Comparison of ENCODE assay signal across 13 cellular contexts in genomic region chr3:141959921-141960554, GRCh38.
DNase-seq lines count a peak whose midpoint lies in the region; ATAC-seq and TF ChIP-seq lines count a peak whose summit lies in the region.
"Had no signal": no experiment of that assay in that cellular context is flagged by ENCODE, and none has a peak within 500 bp of the region (broad histone marks: within the 10 kb centered on the region; RNA-seq: fewer than 3 reads in every experiment).

No MANE protein-coding gene starts in this region.

- H3K27ac ChIP-seq in colonic mucosa, result no peak overlapping the region

- H3K4me3 ChIP-seq in fibroblast of mammary gland (ENCODE audit: control insufficient read depth, low read depth, low read length), result no peak overlapping the region
- H3K4me3 ChIP-seq in colonic mucosa, result no peak overlapping the region

- ATAC-seq in omental fat pad (ENCODE audit: low FRiP score) (peak; percentile 73), GM21526 (IDR thresholded peaks at IDR 0.05; ENCODE audit: low FRiP score, unreplicated experiment) (no peak)

- H3K9ac ChIP-seq in colonic mucosa (ENCODE audit: low read depth in 2 of 2, low read length in 2 of 2), result no peak overlapping the region

- H3K27me3 ChIP-seq in colonic mucosa, result no peaks in the 10 kb centered on the region
- H3K27me3 ChIP-seq: BE2C had no signal

- TF ChIP-seq CTCF in fibroblast of mammary gland (conservative IDR thresholded peaks at IDR 0.05; ENCODE audit: control insufficient read depth, insufficient read depth, low read depth, low read length) (no peak), omental fat pad (IDR thresholded peaks at IDR 0.05) (no peak), colonic mucosa (IDR thresholded peaks at IDR 0.05) (no peak)

- intact Hi-C loops in colonic mucosa (cut with DNase I), result loop anchor here (10.0 kb wide), 1 partner anchor 195 kb away; no protein-coding TSS in a partner anchor

- no peaks in the 10 kb centered on the region for H3K9me3 ChIP-seq in colonic mucosa
- H3K9me3 ChIP-seq: BE2C had no signal

- no peaks in the 10 kb centered on the region for H3K36me3 ChIP-seq in colonic mucosa

- H3K4me1 ChIP-seq in colonic mucosa, result no peaks in the 10 kb centered on the region
- H3K4me1 ChIP-seq: BE2C had no signal

- DNase-seq in AG08395 (ENCODE audit: low spot score) (peak; percentile 58), RPMI7951 (ENCODE audit: low read depth) (peak; percentile 82), fibroblast of mammary gland (ENCODE audit: low read depth) (peak; percentile 67), omental fat pad (ENCODE audit: low spot score) (no peak), colonic mucosa (no peak)
- no peak for DNase-seq in activated CD4-positive, alpha-beta T cell treated with anti-CD3 and anti-CD28 coated beads, Interleukin-2, amount 50 U/mL, for 4 hours
- no peak for DNase-seq in stimulated activated naive CD4-positive, alpha-beta T cell treated with Interleukin-2 at 50 U/mL for 16 hours (lab: John Stamatoyannopoulos, UW)
- DNase-seq: activated CD8-positive, alpha-beta memory T cell treated with anti-CD3 and anti-CD28 coated beads for 24 hours; BE2C; immature natural killer cell; NCI-H1694; retina had no signal

Comparison
In these comparisons a context has a peak if more than half of its experiments do, and no peak if none do; other contexts are left out.
1. DNase-seq: peak in AG08395 (single experiment), RPMI7951 (single experiment) and fibroblast of mammary gland (single experiment); none in omental fat pad (single experiment), colonic mucosa (single experiment), activated CD4-positive, alpha-beta T cell treated with anti-CD3 and anti-CD28 coated beads, Interleukin-2, amount 50 U/mL, for 4 hours (0 of 2) and stimulated activated naive CD4-positive, alpha-beta T cell treated with Interleukin-2 at 50 U/mL for 16 hours (single experiment).